1 cellular context compared by ENCODE assay signal in the genomic region with DNA sequence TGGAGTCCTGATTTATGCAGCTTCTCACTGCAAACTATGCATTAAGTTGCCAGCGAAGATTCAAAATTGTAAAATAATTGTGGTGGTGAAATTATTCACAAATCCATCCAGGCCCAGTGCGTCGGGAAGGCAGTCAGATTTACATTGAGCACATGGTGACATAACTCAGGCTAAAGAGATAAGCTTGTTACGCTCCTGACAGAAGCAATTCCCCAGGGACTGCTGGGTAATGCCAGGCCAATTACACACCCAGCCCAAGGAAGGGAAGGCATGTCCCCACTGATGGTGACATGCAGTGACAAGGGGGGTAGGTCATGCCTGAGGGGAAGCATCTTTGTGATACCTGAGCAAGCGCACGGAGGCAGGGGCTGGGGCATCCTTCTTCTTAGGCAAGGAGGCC.
TF ChIP-seq lines count a peak whose summit lies in the region.

No MANE protein-coding gene starts in this region.

TF ChIP-seq in SK-N-SH treated with all-trans-retinoic acid at 6 μM for 48 hours, 23 proteins besides CTCF, POLR2A, EP300 and RAD21 (continued from another document):
- TF ChIP-seq TSHZ2 (CRISPR knock-in tag; IDR thresholded peaks at IDR 0.05) = no peak
- TF ChIP-seq TCF4 (CRISPR knock-in tag; IDR thresholded peaks at IDR 0.05; ENCODE audit: borderline replicate concordance) = no peak
